Comparison of ENCODE assay signal across 1 cellular context in genomic region chr13:100594731-100595130, GRCh38.
TF ChIP-seq lines count a peak whose summit lies in the region.

No MANE protein-coding gene starts in this region.

TF ChIP-seq in H1, 55 proteins besides CTCF, POLR2A, EP300 and RAD21:
- TF ChIP-seq CHD7 (IDR thresholded peaks at IDR 0.05; ENCODE audit: insufficient replicate concordance, low read length) (no peak), CTBP2 (IDR thresholded peaks at IDR 0.05; ENCODE audit: borderline replicate concordance, insufficient read depth, insufficient read length, low read length) (no peak), EGR1 (IDR thresholded peaks at IDR 0.05; ENCODE audit: borderline replicate concordance, low read depth, low read length) (no peak), SIX5 (IDR thresholded peaks at IDR 0.05; ENCODE audit: low read depth, low read length) (no peak), SIN3A (conservative IDR thresholded peaks at IDR 0.05 in 1 of 2, IDR thresholded peaks at IDR 0.05 in 1 of 2; ENCODE audit: low read depth in 1 of 2, low read length in 2 of 2) (no peak), NRF1 (IDR thresholded peaks at IDR 0.05; ENCODE audit: low read depth, low read length) (no peak), ZNF274 (IDR thresholded peaks at IDR 0.05; ENCODE audit: borderline replicate concordance, extremely low read depth, low read length) (no peak), GTF2F1 (IDR thresholded peaks at IDR 0.05; ENCODE audit: borderline replicate concordance, low read depth, low read length) (no peak), CREB1 (IDR thresholded peaks at IDR 0.05) (no peak), BACH1 (IDR thresholded peaks at IDR 0.05; ENCODE audit: low read length) (no peak), SRF (IDR thresholded peaks at IDR 0.05; ENCODE audit: low read depth, low read length) (no peak), EZH2 (IDR thresholded peaks at IDR 0.05; ENCODE audit: low read depth, low read length, severe bottlenecking) (no peak), TCF12 (IDR thresholded peaks at IDR 0.05; ENCODE audit: low read depth, low read length) (no peak), CEBPB (IDR thresholded peaks at IDR 0.05; ENCODE audit: low read depth, low read length) (no peak), PHF8 (conservative IDR thresholded peaks at IDR 0.05; ENCODE audit: low read depth, low read length) (no peak)
